In genomic region chr13:110950356-110950755, GRCh38 we compare ENCODE assay signal across 14 cellular contexts. TPM values are rescaled to one million over a fixed set of nuclear protein-coding genes. Genes with fewer than 3 reads are reported as not detected.
DNase-seq lines count a peak whose midpoint lies in the region; ATAC-seq and TF ChIP-seq lines count a peak whose summit lies in the region.
"Had no signal": no experiment of that assay in that cellular context is flagged by ENCODE, and none has a peak within 500 bp of the region (broad histone marks: within the 10 kb centered on the region; RNA-seq: fewer than 3 reads in every experiment).

No MANE protein-coding gene starts in this region.

- H3K4me2 ChIP-seq in BLaER1: peak overlapping the region; percentile 90

- no peak for ATAC-seq in activated T-helper 17 cell treated with anti-CD3 and anti-CD28 coated beads, Interleukin-2, amount 50 U/mL, for 72 hours (replicated peaks)
- no peak for ATAC-seq in stimulated activated effector memory CD8-positive, alpha-beta T cell treated with anti-CD3 and anti-CD28 coated beads, Interleukin-12 subunit alpha, Interleukin-12 subunit beta, amount 100 ng/mL, for 72 hours
- ATAC-seq: GM12878 had no signal

- intact Hi-C loops in Calu3 (cut with micrococcal nuclease; ENCODE audit: unreplicated experiment): no loop called here

- H3K4me1 ChIP-seq in BLaER1: peaks cover 48% of the 10 kb centered on the region
- H3K4me1 ChIP-seq: HAP-1 had no signal

- peak overlapping the region; percentile 45; the same call in 1 of the 2 replicates for H3K4me3 ChIP-seq in BLaER1
- H3K4me3 ChIP-seq: GM12878, GM23248, HAP-1 had no signal

- no peak for TF ChIP-seq CTCF in Calu3 (IDR thresholded peaks at IDR 0.05; ENCODE audit: unreplicated experiment)

- H3K9ac ChIP-seq in BLaER1: 0 out of 2 replicates have a peak overlapping the region, but pooled peaks have one; percentile 38
- H3K9ac ChIP-seq: GM23248 had no signal

- BruUV-seq in Calu3 (replicated peaks; lab: Mats Ljungman, UMichigan): no TSS peak

- no peaks in the 10 kb centered on the region for H3K27me3 Mint-ChIP-seq in Calu3 (ENCODE audit: unreplicated experiment)
- H3K27me3 Mint-ChIP-seq in activated T-helper 17 cell treated with anti-CD3 and anti-CD28 coated beads, Interleukin-2, amount 50 U/mL, for 72 hours: peaks cover 4% of the 10 kb centered on the region

- peak overlapping the region; percentile 78 for H3K27ac ChIP-seq in BLaER1
- H3K27ac ChIP-seq: C4-2B, GM23248 had no signal

- H3K27ac Mint-ChIP-seq in Calu3 (ENCODE audit: unreplicated experiment): peak overlapping the region; percentile 36
- peak overlapping the region; percentile 65 for H3K27ac Mint-ChIP-seq in activated T-helper 17 cell treated with anti-CD3 and anti-CD28 coated beads, Interleukin-2, amount 50 U/mL, for 72 hours
- peak overlapping the region; percentile 49 for H3K27ac Mint-ChIP-seq in stimulated activated effector memory CD8-positive, alpha-beta T cell treated with anti-CD3 and anti-CD28 coated beads, Interleukin-12 subunit alpha, Interleukin-12 subunit beta, amount 100 ng/mL, for 72 hours
- H3K27ac Mint-ChIP-seq: B cell had no signal

- H3K4me3 Mint-ChIP-seq in Calu3 (ENCODE audit: low read depth, unreplicated experiment): no peak overlapping the region
- H3K4me3 Mint-ChIP-seq in activated T-helper 17 cell treated with anti-CD3 and anti-CD28 coated beads, Interleukin-2, amount 50 U/mL, for 72 hours: no peak overlapping the region
- no peak overlapping the region for H3K4me3 Mint-ChIP-seq in stimulated activated effector memory CD8-positive, alpha-beta T cell treated with anti-CD3 and anti-CD28 coated beads, Interleukin-12 subunit alpha, Interleukin-12 subunit beta, amount 100 ng/mL, for 72 hours
- H3K4me3 Mint-ChIP-seq: B cell; CD4-positive, alpha-beta memory T cell had no signal

- H3K4me1 Mint-ChIP-seq in Calu3 (ENCODE audit: low read depth, unreplicated experiment): no peaks in the 10 kb centered on the region
- peaks cover 4% of the 10 kb centered on the region for H3K4me1 Mint-ChIP-seq in activated T-helper 17 cell treated with anti-CD3 and anti-CD28 coated beads, Interleukin-2, amount 50 U/mL, for 72 hours
- peaks cover 10% of the 10 kb centered on the region for H3K4me1 Mint-ChIP-seq in stimulated activated effector memory CD8-positive, alpha-beta T cell treated with anti-CD3 and anti-CD28 coated beads, Interleukin-12 subunit alpha, Interleukin-12 subunit beta, amount 100 ng/mL, for 72 hours
- H3K4me1 Mint-ChIP-seq: CD4-positive, alpha-beta memory T cell had no signal

- H3K9me3 ChIP-seq in BLaER1: peaks cover 12% of the 10 kb centered on the region
- H3K9me3 ChIP-seq: HAP-1 had no signal

- CTCF ChIA-PET in Calu3 (lab: Charles Lee): no interaction called here

- no peaks in the 10 kb centered on the region for H3K27me3 ChIP-seq in BLaER1

- DNase-seq in Calu3: no peak
- DNase-seq in stimulated activated effector memory CD8-positive, alpha-beta T cell treated with anti-CD3 and anti-CD28 coated beads, Interleukin-12 subunit alpha, Interleukin-12 subunit beta, amount 100 ng/mL, for 72 hours (ENCODE audit: low spot score in 2 of 2): no peak
- no peak for DNase-seq in central memory CD4-positive, alpha-beta T cell
- no peak for DNase-seq in midbrain (lab: John Stamatoyannopoulos, UW)
- DNase-seq: CD4-positive, alpha-beta memory T cell; DMS79 treated with DMSO at 0.1 percent for 48 hours; GF-D8 had no signal

- no peaks in the 10 kb centered on the region for H4K20me1 ChIP-seq in BLaER1

- H3K36me3 ChIP-seq in BLaER1: no peaks in the 10 kb centered on the region
- H3K36me3 ChIP-seq: HAP-1 had no signal

- no peaks in the 10 kb centered on the region for H3K9me3 Mint-ChIP-seq in Calu3 (ENCODE audit: low read depth, unreplicated experiment)
- no peaks in the 10 kb centered on the region for H3K9me3 Mint-ChIP-seq in activated T-helper 17 cell treated with anti-CD3 and anti-CD28 coated beads, Interleukin-2, amount 50 U/mL, for 72 hours
- no peaks in the 10 kb centered on the region for H3K9me3 Mint-ChIP-seq in stimulated activated effector memory CD8-positive, alpha-beta T cell treated with anti-CD3 and anti-CD28 coated beads, Interleukin-12 subunit alpha, Interleukin-12 subunit beta, amount 100 ng/mL, for 72 hours

- H3K36me3 Mint-ChIP-seq in Calu3 (ENCODE audit: insufficient read depth, unreplicated experiment): peaks cover 8% of the 10 kb centered on the region
- H3K36me3 Mint-ChIP-seq in activated T-helper 17 cell treated with anti-CD3 and anti-CD28 coated beads, Interleukin-2, amount 50 U/mL, for 72 hours (ENCODE audit: low read depth): no peaks in the 10 kb centered on the region
- H3K36me3 Mint-ChIP-seq in stimulated activated effector memory CD8-positive, alpha-beta T cell treated with anti-CD3 and anti-CD28 coated beads, Interleukin-12 subunit alpha, Interleukin-12 subunit beta, amount 100 ng/mL, for 72 hours: no peaks in the 10 kb centered on the region
- H3K36me3 Mint-ChIP-seq: CD4-positive, alpha-beta memory T cell had no signal

RNA-seq across cellular contexts. Expression of gene ANKRD10, which starts 35.5 kb away (rescaled TPM):
- 109 and 120 TPM in 2 replicates for total RNA-seq in Calu3 (2022)
- total RNA-seq in activated T-helper 17 cell treated with anti-CD3 and anti-CD28 coated beads, Interleukin-2, amount 50 U/mL, for 72 hours: 100 to 1,000 TPM; 180 to 207 TPM
